Comparison of ENCODE assay signal across 7 cellular contexts in the genomic region with DNA sequence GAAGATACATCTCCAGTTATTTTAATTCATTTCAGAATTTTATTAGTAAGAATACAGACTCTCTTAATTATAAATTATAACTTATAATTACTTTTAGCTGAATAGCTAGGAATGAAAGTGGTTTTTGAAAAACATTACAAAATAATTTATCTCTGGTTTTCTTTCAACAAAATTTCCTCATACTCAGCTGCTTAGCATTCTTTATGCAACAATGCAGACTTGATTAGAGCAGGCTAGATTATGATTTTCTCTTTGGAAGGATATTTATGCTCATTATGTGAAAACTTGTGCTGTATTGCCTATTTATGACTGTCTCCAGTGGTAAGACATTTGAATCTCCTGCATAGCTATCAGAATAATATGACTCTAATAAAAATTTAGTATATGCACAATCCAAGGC.
"Had no signal": no experiment of that assay in that cellular context is flagged by ENCODE, and none has a peak within 500 bp of the region (broad histone marks: within the 10 kb centered on the region; RNA-seq: fewer than 3 reads in every experiment).

No MANE protein-coding gene starts in this region.

- DNase-seq: IMR-90, KBM-7, KG1 had no signal

- H3K4me3 Mint-ChIP-seq: IgD-negative memory B cell had no signal

- H3K4me3 ChIP-seq: K562 had no signal

- H3K27ac ChIP-seq: HL-60 had no signal

- H3K4me1 Mint-ChIP-seq: IgD-negative memory B cell had no signal

- H3K27ac Mint-ChIP-seq: IgD-negative memory B cell had no signal

- H3K27me3 Mint-ChIP-seq: IgD-negative memory B cell had no signal

- H3K36me3 Mint-ChIP-seq: IgD-negative memory B cell had no signal

- ATAC-seq: HepG2, K562 had no signal
